In genomic region chr16:88705746-88706287, GRCh38 we compare ENCODE assay signal across 8 cellular contexts. TPM values are rescaled to one million over a fixed set of nuclear protein-coding genes. Genes with fewer than 3 reads are reported as not detected.
DNase-seq lines count a peak whose midpoint lies in the region; ATAC-seq and TF ChIP-seq lines count a peak whose summit lies in the region.

No MANE protein-coding gene starts in this region.

- H3K9me3 Mint-ChIP-seq in CD4-positive, alpha-beta T cell: no peaks in the 10 kb centered on the region

- POLR2A ChIA-PET in CD4-positive, alpha-beta T cell (lab: Charles Lee): interaction anchor here (0.9 to 8.2 kb wide), 10 partner anchors 16 to 410 kb away, joined by 3 to 71 read pairs (median 5); partner anchors contain the start of genes MVD, SNAI3 and ZC3H18

- H3K27me3 ChIP-seq in CD4-positive, alpha-beta T cell (ENCODE audit: control insufficient read depth, insufficient read depth, low read length): no peaks in the 10 kb centered on the region

- peak overlapping the region; percentile 100 for H3K27ac Mint-ChIP-seq in CD4-positive, alpha-beta T cell

- no peak for TF ChIP-seq CTCF in CD4-positive, alpha-beta T cell (IDR thresholded peaks at IDR 0.05)

- intact Hi-C loops in CD4-positive, alpha-beta T cell (cut with DNase I, micrococcal nuclease): loop anchor here (1.0 to 10.0 kb wide), 6 partner anchors 25 to 1269 kb away; partner anchors contain the start of genes ZC3H18 (in 2 of the 2) and ZFPM1 (in 2 of the 2)
- intact Hi-C loops in posterior cingulate gyrus (cut with DNase I): loop anchor here (2.0 kb wide), 1 partner anchor 511 kb away; the partner anchor contains the start of gene ZNF778

- peak in 2 of 10 experiments; percentile 22 to 28 for DNase-seq in CD4-positive, alpha-beta T cell
- DNase-seq in HPDE6-E6E7 (ENCODE audit: extremely low spot score): peak; percentile 23
- DNase-seq in iPS-NIHi7 (ENCODE audit: extremely low spot score): peak; percentile 54
- peak; percentile 36 for DNase-seq in stimulated activated naive CD8-positive, alpha-beta T cell treated with anti-CD3 and anti-CD28 coated beads, Interleukin-15, Interleukin-2, amounts not matched to agents 100 U/mL and 50 U/mL, for 24 hours
- DNase-seq in NCI-H1436 (lab: John Stamatoyannopoulos, UW): no peak
- no peak for DNase-seq in posterior cingulate gyrus

- H3K27me3 Mint-ChIP-seq in CD4-positive, alpha-beta T cell: no peaks in the 10 kb centered on the region

- peaks cover 58% of the 10 kb centered on the region for H3K4me1 Mint-ChIP-seq in CD4-positive, alpha-beta T cell (ENCODE audit: low read depth)

- ATAC-seq in CD4-positive, alpha-beta T cell (ENCODE audit: poor library complexity): no peak
- ATAC-seq in GM19455 (IDR thresholded peaks at IDR 0.05; ENCODE audit: unreplicated experiment): peak; percentile 14
- no peak for ATAC-seq in stimulated activated naive CD8-positive, alpha-beta T cell treated with anti-CD3 and anti-CD28 coated beads, Interleukin-15, Interleukin-2, amounts not matched to agents 100 U/mL and 50 U/mL, for 24 hours

- H3K36me3 Mint-ChIP-seq in CD4-positive, alpha-beta T cell (ENCODE audit: low read depth): peaks cover 33% of the 10 kb centered on the region

- CTCF ChIA-PET in CD4-positive, alpha-beta T cell (lab: Charles Lee): interaction anchor here (0.7 to 4.2 kb wide), 3 partner anchors 20 to 32 kb away, joined by 3 to 23 read pairs (median 4); partner anchors contain the start of gene SNAI3

- H3K9me3 ChIP-seq in CD4-positive, alpha-beta T cell (ENCODE audit: control insufficient read depth, low read length): no peaks in the 10 kb centered on the region

- H3K27ac ChIP-seq in CD4-positive, alpha-beta T cell (ENCODE audit: low read depth, low read length): peak overlapping the region; percentile 96
- peak overlapping the region; percentile 53 for H3K27ac ChIP-seq in angular gyrus (ENCODE audit: low read depth, low read length)

- H3K4me3 Mint-ChIP-seq in CD4-positive, alpha-beta T cell: peak overlapping the region; percentile 99

RNA-seq across cellular contexts. Expression of gene RNF166, which starts 0.4 kb away (rescaled TPM):
- total RNA-seq in CD4-positive, alpha-beta T cell: 100 to 1,000 TPM; 334 to 355 TPM

RNA-seq across cellular contexts. Expression of gene CTU2, which starts 0.5 kb away (rescaled TPM):
- total RNA-seq in CD4-positive, alpha-beta T cell: 10 to 100 TPM; 39.3 to 44.0 TPM

RNA-seq across cellular contexts. Expression of gene SNAI3, which starts 19.5 kb away (rescaled TPM):
- total RNA-seq in CD4-positive, alpha-beta T cell: 1 to 10 TPM; 3.0 to 3.5 TPM

RNA-seq across cellular contexts. Expression of gene MVD, which starts 42.9 kb away (rescaled TPM):
- total RNA-seq in CD4-positive, alpha-beta T cell: 10 to 100 TPM; 74.2 to 76.9 TPM

RNA-seq across cellular contexts. Expression of gene CYBA, which starts 55.0 kb away (rescaled TPM):
- 100 to 1,000 TPM; 292 to 294 TPM for total RNA-seq in CD4-positive, alpha-beta T cell

Comparison
In these comparisons a context has a peak if more than half of its experiments do, and no peak if none do; other contexts are left out.
1. DNase-seq: peak in HPDE6-E6E7 (single experiment), iPS-NIHi7 (single experiment) and stimulated activated naive CD8-positive, alpha-beta T cell treated with anti-CD3 and anti-CD28 coated beads, Interleukin-15, Interleukin-2, amounts not matched to agents 100 U/mL and 50 U/mL, for 24 hours (single experiment); none in NCI-H1436 (single experiment) and posterior cingulate gyrus (0 of 10).